14 cellular contexts compared by ENCODE assay signal in genomic region chr11:27420722-27421572, GRCh38. TPM values are rescaled to one million over a fixed set of nuclear protein-coding genes. Genes with fewer than 3 reads are reported as not detected.
DNase-seq lines count a peak whose midpoint lies in the region; ATAC-seq and TF ChIP-seq lines count a peak whose summit lies in the region.
"Had no signal": no experiment of that assay in that cellular context is flagged by ENCODE, and none has a peak within 500 bp of the region (broad histone marks: within the 10 kb centered on the region; RNA-seq: fewer than 3 reads in every experiment).

No MANE protein-coding gene starts in this region.

- H3K36me3 ChIP-seq in adipocyte (ENCODE audit: control insufficient read depth, insufficient read depth, low read length, severe bottlenecking) (no peaks in the 10 kb centered on the region), right lobe of liver (peaks cover 0 to 3% (median 0%) of the 10 kb centered on the region in 4 donors)

- peak overlapping the region; percentile 28 to 66 (median 51) for H3K27ac ChIP-seq in right lobe of liver

- H3K9ac ChIP-seq in adipocyte (ENCODE audit: low read length): no peak overlapping the region

- WGBS in right lobe of liver (ENCODE audit: insufficient coverage, low coverage, low lambda C conversion rate, missing lambda C conversion rate): 51% methylated on average over 4 of the region's 4 CpGs

- H3K27me3 ChIP-seq in adipocyte (replicated peaks; ENCODE audit: control insufficient read depth, insufficient read depth, low read length) (no peaks in the 10 kb centered on the region), right lobe of liver (no peaks in the 10 kb centered on the region)

- H3K9me3 ChIP-seq in adipocyte (ENCODE audit: control insufficient read depth, low read length) (no peaks in the 10 kb centered on the region), right lobe of liver (no peaks in the 10 kb centered on the region)

- TF ChIP-seq CTCF in right lobe of liver (IDR thresholded peaks at IDR 0.05): no peak

- DNase-seq in CMK (ENCODE audit: low read depth) (peak; percentile 61), HS-27A (ENCODE audit: low read depth) (peak; percentile 8), adipocyte (ENCODE audit: low read depth) (peak; percentile 27), right lobe of liver (no peak), LoVo (ENCODE audit: low spot score) (no peak), HT-29 (ENCODE audit: low spot score) (no peak), NCI-H2171 treated with DMSO at 0.1 percent for 48 hours (lab: John Stamatoyannopoulos, UW) (no peak)
- DNase-seq: activated CD8-positive, alpha-beta memory T cell treated with anti-CD3 and anti-CD28 coated beads, Interleukin-2, amount 50 U/mL, for 48 hours; amniotic stem cell; C1 segment of cervical spinal cord; occipital lobe; stimulated activated CD4-positive, alpha-beta T cell treated with anti-CD3 and anti-CD28 coated beads, Interleukin-4, amount 100 ng/mL, for 4 hours; substantia nigra had no signal

- no peak overlapping the region for H3K4me3 ChIP-seq in adipocyte (ENCODE audit: low read length)
- no peak overlapping the region for H3K4me3 ChIP-seq in right lobe of liver

- no peak for TF ChIP-seq POLR2A in right lobe of liver (IDR thresholded peaks at IDR 0.05)

- intact Hi-C loops in right lobe of liver (cut with DNase I): no loop called here

- H3K4me1 ChIP-seq in adipocyte (ENCODE audit: control insufficient read depth, insufficient read depth, low read length): peaks cover 38% of the 10 kb centered on the region
- peaks cover 0 to 40% (median 13%) of the 10 kb centered on the region in 4 donors for H3K4me1 ChIP-seq in right lobe of liver

- ATAC-seq in right lobe of liver: peak in 2 of 4 donors; percentile 20 to 25
- ATAC-seq in activated CD4-positive, CD25-positive, alpha-beta regulatory T cell treated with anti-CD3 and anti-CD28 coated beads, Interleukin-2, amount 50 U/mL, for 24 hours: no peak

RNA-seq across cellular contexts. Expression of gene LGR4, which starts 51.6 kb away (rescaled TPM):
- total RNA-seq in right lobe of liver: 10 to 100 TPM; 32.5 to 46.3 (median 44.1) TPM
- total RNA-seq in HT-29 (2014; rRNA removed; shearing (Covaris generic)): 41.7 and 41.9 TPM in 2 replicates

RNA-seq across cellular contexts. Expression of gene CCDC34, which starts 57.9 kb away (rescaled TPM):
- 1 to 10 TPM; 1.8 to 3.6 (median 2.1) TPM for total RNA-seq in right lobe of liver
- 7.1 and 10.1 TPM in 2 replicates for total RNA-seq in HT-29 (2014; rRNA removed; shearing (Covaris generic))

Comparison
In these comparisons a context has a peak if more than half of its experiments do, and no peak if none do; other contexts are left out.
1. DNase-seq: peak in CMK (single experiment), HS-27A (single experiment) and adipocyte (single experiment); none in right lobe of liver (0 of 3), LoVo (single experiment), HT-29 (single experiment) and NCI-H2171 treated with DMSO at 0.1 percent for 48 hours (single experiment).